ENCODE assay signal across 19 cellular contexts in the genomic region with DNA sequence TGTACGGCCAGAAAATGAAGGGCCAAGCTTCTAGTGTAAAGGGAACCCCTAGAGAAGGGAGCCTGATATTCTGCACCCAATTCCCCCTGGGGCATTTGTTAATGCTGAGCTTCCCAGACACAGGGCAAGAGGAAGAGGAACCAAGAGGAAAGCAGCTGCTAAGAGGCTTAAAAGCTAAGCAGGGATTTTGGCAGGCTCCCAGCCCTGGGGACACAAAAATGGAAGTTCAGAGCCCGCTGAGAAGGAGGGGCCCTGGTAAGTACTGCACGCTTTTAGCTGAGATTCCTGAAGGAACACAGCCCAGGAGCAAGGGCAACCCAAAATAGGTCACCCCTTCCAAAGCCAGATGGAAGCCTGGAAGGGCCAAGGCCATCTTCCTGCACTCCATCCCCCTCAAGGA.
A peak's percentile ranks its signal among the peaks of the same experiment; 100 is the strongest.
DNase-seq lines count a peak whose midpoint lies in the region; ATAC-seq and TF ChIP-seq lines count a peak whose summit lies in the region.
"Had no signal": no experiment of that assay in that cellular context is flagged by ENCODE, and none has a peak within 500 bp of the region (broad histone marks: within the 10 kb centered on the region; RNA-seq: fewer than 3 reads in every experiment).

No MANE protein-coding gene starts in this region.

- CTCF ChIA-PET in A673 (lab: Charles Lee): no interaction called here
- CTCF ChIA-PET in Calu3 (lab: Charles Lee): no interaction called here

- no peaks in the 10 kb centered on the region for H3K36me3 Mint-ChIP-seq in Calu3 (ENCODE audit: insufficient read depth, unreplicated experiment)
- H3K36me3 Mint-ChIP-seq: memory B cell had no signal

- no peaks in the 10 kb centered on the region for H3K4me1 Mint-ChIP-seq in Calu3 (ENCODE audit: low read depth, unreplicated experiment)
- H3K4me1 Mint-ChIP-seq: memory B cell had no signal

- peak; percentile 94 for DNase-seq in A673 (ENCODE audit: low spot score)
- peak; percentile 42 for DNase-seq in NCI-H524 treated with DMSO at 0.1 percent for 48 hours (lab: John Stamatoyannopoulos, UW)
- peak in 23 of 42 donors; percentile 14 to 63 (median 32) for DNase-seq in head of caudate nucleus
- DNase-seq in midbrain (lab: John Stamatoyannopoulos, UW): peak; percentile 61
- no peak for DNase-seq in Calu3
- no peak for DNase-seq in NCI-H2107 (lab: John Stamatoyannopoulos, UW)
- no peak for DNase-seq in GM13976 (ENCODE audit: low spot score)
- DNase-seq: activated naive CD4-positive, alpha-beta T cell treated with anti-CD3 and anti-CD28 coated beads, Interleukin-2, amount 50 U/mL, for 16 hours; H7; islet precursor cell; NCI-H1092; NCI-H187 treated with DMSO at 0.1 percent for 48 hours; stimulated activated CD4-positive, alpha-beta T cell treated with anti-CD3 and anti-CD28 coated beads, Interleukin-4, amount 100 ng/mL, for 24 hours had no signal

- no TSS peak for BruUV-seq in A673 (replicated peaks; lab: Mats Ljungman, UMichigan)
- BruUV-seq in Calu3 (replicated peaks; lab: Mats Ljungman, UMichigan): no TSS peak

- in situ Hi-C loops in GM13976 (cut with MboI; ENCODE audit: low sequenced_read_pairs, unreplicated experiment): no loop called here

- no peaks in the 10 kb centered on the region for H3K36me3 ChIP-seq in A673 (ENCODE audit: insufficient read depth, low read length, poor library complexity, severe bottlenecking)
- H3K36me3 ChIP-seq: tibial nerve had no signal

- no peaks in the 10 kb centered on the region for H3K27me3 ChIP-seq in A673 (replicated peaks; ENCODE audit: insufficient read depth, low read depth, low read length, poor library complexity)
- H3K27me3 ChIP-seq: tibial nerve had no signal

- POLR2A ChIA-PET in A673 (lab: Charles Lee; ENCODE audit: low non-redundant PET): interaction anchor here (0.7 kb wide), 1 partner anchor 97 kb away, joined by 5 read pairs; no protein-coding TSS in a partner anchor

- no peak overlapping the region for H3K27ac Mint-ChIP-seq in Calu3 (ENCODE audit: unreplicated experiment)
- H3K27ac Mint-ChIP-seq: memory B cell; stimulated activated naive CD8-positive, alpha-beta T cell treated with anti-CD3 and anti-CD28 coated beads, Interleukin-15, Interleukin-2, amounts not matched to agents 100 ng/mL and 50 ng/mL, for 24 hours had no signal

- peaks cover 11% of the 10 kb centered on the region for H3K9me3 Mint-ChIP-seq in Calu3 (ENCODE audit: low read depth, unreplicated experiment)

- H3K9me3 ChIP-seq in A673 (ENCODE audit: low read depth, low read length, poor library complexity, severe bottlenecking): peaks cover 16% of the 10 kb centered on the region

- H3K27ac ChIP-seq in A673 (ENCODE audit: low read depth, low read length, poor library complexity, severe bottlenecking): peak overlapping the region; percentile 70
- H3K27ac ChIP-seq: dorsolateral prefrontal cortex, epithelial cell of prostate, tibial nerve had no signal

- H3K4me3 ChIP-seq in A673 (ENCODE audit: low read depth, low read length, poor library complexity, severe bottlenecking): no peak overlapping the region
- H3K4me3 ChIP-seq: dorsolateral prefrontal cortex, tibial nerve had no signal

- H3K27me3 Mint-ChIP-seq in Calu3 (ENCODE audit: unreplicated experiment): no peaks in the 10 kb centered on the region
- H3K27me3 Mint-ChIP-seq: stimulated activated naive CD8-positive, alpha-beta T cell treated with anti-CD3 and anti-CD28 coated beads, Interleukin-15, Interleukin-2, amounts not matched to agents 100 ng/mL and 50 ng/mL, for 24 hours had no signal

- intact Hi-C loops in A673 (cut with micrococcal nuclease; ENCODE audit: unreplicated experiment): no loop called here
- intact Hi-C loops in head of caudate nucleus (cut with DNase I): no loop called here
- intact Hi-C loops in Calu3 (cut with micrococcal nuclease; ENCODE audit: unreplicated experiment): no loop called here

- no peak for TF ChIP-seq CTCF in A673 (conservative IDR thresholded peaks at IDR 0.05; ENCODE audit: low read depth, low read length)
- TF ChIP-seq CTCF in Calu3 (IDR thresholded peaks at IDR 0.05; ENCODE audit: unreplicated experiment): no peak
- TF ChIP-seq CTCF in GM13976 (IDR thresholded peaks at IDR 0.05; ENCODE audit: borderline replicate concordance, control extremely low read depth, extremely low read depth, insufficient read depth, missing control alignments): no peak

- no peak for ATAC-seq in GM19452 (IDR thresholded peaks at IDR 0.05; ENCODE audit: unreplicated experiment)

- peaks cover 17% of the 10 kb centered on the region for H3K4me1 ChIP-seq in A673 (ENCODE audit: insufficient read depth, low read length, poor library complexity, severe bottlenecking)

- no peak overlapping the region for H3K4me3 Mint-ChIP-seq in Calu3 (ENCODE audit: low read depth, unreplicated experiment)
- H3K4me3 Mint-ChIP-seq: memory B cell; stimulated activated naive CD8-positive, alpha-beta T cell treated with anti-CD3 and anti-CD28 coated beads, Interleukin-15, Interleukin-2, amounts not matched to agents 100 ng/mL and 50 ng/mL, for 24 hours had no signal

Comparison
In these comparisons a context has a peak if more than half of its experiments do, and no peak if none do; other contexts are left out.
1. DNase-seq: peak in A673 (single experiment), NCI-H524 treated with DMSO at 0.1 percent for 48 hours (single experiment), head of caudate nucleus (23 of 42) and midbrain (single experiment); none in Calu3 (single experiment), NCI-H2107 (single experiment) and GM13976 (single experiment).